In genomic region chr6:45478235-45478634, GRCh38 we compare ENCODE assay signal across 13 cellular contexts.
DNase-seq lines count a peak whose midpoint lies in the region; TF ChIP-seq lines count a peak whose summit lies in the region.
"Had no signal": no experiment of that assay in that cellular context is flagged by ENCODE, and none has a peak within 500 bp of the region (broad histone marks: within the 10 kb centered on the region; RNA-seq: fewer than 3 reads in every experiment).

No MANE protein-coding gene starts in this region.

- H3K27ac Mint-ChIP-seq in MCF 10A (ENCODE audit: low read depth, unreplicated experiment): no peak overlapping the region
- H3K27ac Mint-ChIP-seq: naive thymus-derived CD8-positive, alpha-beta T cell had no signal

- no peaks in the 10 kb centered on the region for H3K27me3 Mint-ChIP-seq in MCF 10A (ENCODE audit: insufficient read depth, unreplicated experiment)
- H3K27me3 Mint-ChIP-seq: naive thymus-derived CD8-positive, alpha-beta T cell had no signal

- POLR2A ChIA-PET in MCF 10A (lab: Yijun Ruan, JAX): interaction anchor here (0.8 to 1.1 kb wide), 3 partner anchors 13 to 47 kb away, joined by 3 to 4 read pairs (median 3); no protein-coding TSS in a partner anchor

- CTCF ChIA-PET in MCF 10A (lab: Yijun Ruan, JAX): interaction anchor here (0.6 to 1.3 kb wide), 3 partner anchors 40 to 237 kb away, joined by 3 to 5 read pairs (median 3); no protein-coding TSS in a partner anchor

- H3K36me3 ChIP-seq in breast epithelium (no peaks in the 10 kb centered on the region), urinary bladder (ENCODE audit: insufficient read depth) (no peaks in the 10 kb centered on the region)
- H3K36me3 ChIP-seq: heart right ventricle, suprapubic skin had no signal

- DNase-seq in MCF 10A (ENCODE audit: unreplicated experiment): peak; percentile 60
- DNase-seq in breast epithelium (ENCODE audit: low spot score in 2 of 2): no peak
- peak; percentile 30 for DNase-seq in SKM-1 (lab: John Stamatoyannopoulos, UW; ENCODE audit: unreplicated experiment)
- DNase-seq in fibroblast of mammary gland (ENCODE audit: low read depth): peak; percentile 76
- DNase-seq in amniotic stem cell (lab: John Stamatoyannopoulos, UW): no peak
- DNase-seq in cerebellar cortex (ENCODE audit: low spot score): no peak
- DNase-seq in nucleus accumbens (lab: John Stamatoyannopoulos, UW): no peak
- DNase-seq: heart right ventricle; naive thymus-derived CD8-positive, alpha-beta T cell; NCI-H146 had no signal

- no peaks in the 10 kb centered on the region for H3K36me3 Mint-ChIP-seq in MCF 10A (ENCODE audit: insufficient read depth, unreplicated experiment)

- no TSS peak for BruUV-seq in MCF 10A (replicated peaks; lab: Mats Ljungman, UMichigan)

- H3K9me3 ChIP-seq in breast epithelium: no peaks in the 10 kb centered on the region
- H3K9me3 ChIP-seq: heart right ventricle, suprapubic skin had no signal

- TF ChIP-seq CTCF in MCF 10A (IDR thresholded peaks at IDR 0.05; ENCODE audit: unreplicated experiment) (no peak), breast epithelium (IDR thresholded peaks at IDR 0.05) (no peak), fibroblast of mammary gland (conservative IDR thresholded peaks at IDR 0.05; ENCODE audit: control insufficient read depth, insufficient read depth, low read depth, low read length) (no peak)

- H3K4me1 ChIP-seq in breast epithelium: peaks cover 6 to 8% of the 10 kb centered on the region in 2 donors
- H3K4me1 ChIP-seq in urinary bladder (ENCODE audit: insufficient read depth): peaks cover 2% of the 10 kb centered on the region

- H3K27ac ChIP-seq in breast epithelium (peak overlapping the region in 1 of 2 donors; percentile 56), urinary bladder (ENCODE audit: low read depth) (peak overlapping the region; percentile 32)
- H3K27ac ChIP-seq: C4-2B, suprapubic skin had no signal

- no peaks in the 10 kb centered on the region for H3K9me3 Mint-ChIP-seq in MCF 10A (ENCODE audit: unreplicated experiment)
- H3K9me3 Mint-ChIP-seq: naive thymus-derived CD8-positive, alpha-beta T cell had no signal

- no peak overlapping the region for H3K4me3 Mint-ChIP-seq in MCF 10A (ENCODE audit: unreplicated experiment)
- H3K4me3 Mint-ChIP-seq: naive thymus-derived CD8-positive, alpha-beta T cell had no signal

- no peak for TF ChIP-seq POLR2A in breast epithelium (IDR thresholded peaks at IDR 0.05)

- peaks cover 10% of the 10 kb centered on the region for H3K4me1 Mint-ChIP-seq in MCF 10A (ENCODE audit: insufficient read depth, unreplicated experiment)

- H3K4me3 ChIP-seq in breast epithelium (no peak overlapping the region), fibroblast of mammary gland (ENCODE audit: control insufficient read depth, low read depth, low read length) (no peak overlapping the region), urinary bladder (ENCODE audit: low read depth, low read length) (no peak overlapping the region)
- H3K4me3 ChIP-seq: heart right ventricle, suprapubic skin had no signal

- WGBS in urinary bladder: 78% methylated on average over 2 of the region's 2 CpGs

- intact Hi-C loops in MCF 10A (cut with micrococcal nuclease) (loop anchor here (1.0 kb wide), 1 partner anchor 45 kb away; no protein-coding TSS in a partner anchor), breast epithelium (cut with DNase I; ENCODE audit: low total_unique reads) (no loop called here)

- H3K27me3 ChIP-seq in breast epithelium: no peaks in the 10 kb centered on the region
- H3K27me3 ChIP-seq: heart right ventricle, suprapubic skin had no signal

Comparison
In these comparisons a context has a peak if more than half of its experiments do, and no peak if none do; other contexts are left out.
1. DNase-seq: peak in MCF 10A (single experiment), SKM-1 (single experiment) and fibroblast of mammary gland (single experiment); none in breast epithelium (0 of 2), amniotic stem cell (single experiment), cerebellar cortex (single experiment) and nucleus accumbens (0 of 56).